1 cellular context compared by ENCODE assay signal in genomic region chr1:153928245-153928644, GRCh38.
TF ChIP-seq lines count a peak whose summit lies in the region.

No MANE protein-coding gene starts in this region.

TF ChIP-seq in SK-N-SH treated with all-trans-retinoic acid at 6 μM for 48 hours, 23 proteins besides CTCF, POLR2A, EP300 and RAD21 (continued from another document):
- TF ChIP-seq, protein P1, sequence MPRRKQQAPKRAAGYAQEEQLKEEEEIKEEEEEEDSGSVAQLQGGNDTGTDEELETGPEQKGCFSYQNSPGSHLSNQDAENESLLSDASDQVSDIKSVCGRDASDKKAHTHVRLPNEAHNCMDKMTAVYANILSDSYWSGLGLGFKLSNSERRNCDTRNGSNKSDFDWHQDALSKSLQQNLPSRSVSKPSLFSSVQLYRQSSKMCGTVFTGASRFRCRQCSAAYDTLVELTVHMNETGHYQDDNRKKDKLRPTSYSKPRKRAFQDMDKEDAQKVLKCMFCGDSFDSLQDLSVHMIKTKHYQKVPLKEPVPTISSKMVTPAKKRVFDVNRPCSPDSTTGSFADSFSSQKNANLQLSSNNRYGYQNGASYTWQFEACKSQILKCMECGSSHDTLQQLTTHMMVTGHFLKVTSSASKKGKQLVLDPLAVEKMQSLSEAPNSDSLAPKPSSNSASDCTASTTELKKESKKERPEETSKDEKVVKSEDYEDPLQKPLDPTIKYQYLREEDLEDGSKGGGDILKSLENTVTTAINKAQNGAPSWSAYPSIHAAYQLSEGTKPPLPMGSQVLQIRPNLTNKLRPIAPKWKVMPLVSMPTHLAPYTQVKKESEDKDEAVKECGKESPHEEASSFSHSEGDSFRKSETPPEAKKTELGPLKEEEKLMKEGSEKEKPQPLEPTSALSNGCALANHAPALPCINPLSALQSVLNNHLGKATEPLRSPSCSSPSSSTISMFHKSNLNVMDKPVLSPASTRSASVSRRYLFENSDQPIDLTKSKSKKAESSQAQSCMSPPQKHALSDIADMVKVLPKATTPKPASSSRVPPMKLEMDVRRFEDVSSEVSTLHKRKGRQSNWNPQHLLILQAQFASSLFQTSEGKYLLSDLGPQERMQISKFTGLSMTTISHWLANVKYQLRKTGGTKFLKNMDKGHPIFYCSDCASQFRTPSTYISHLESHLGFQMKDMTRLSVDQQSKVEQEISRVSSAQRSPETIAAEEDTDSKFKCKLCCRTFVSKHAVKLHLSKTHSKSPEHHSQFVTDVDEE (CRISPR knock-in tag; IDR thresholded peaks at IDR 0.05): no peak
- TF ChIP-seq TCF4 (CRISPR knock-in tag; IDR thresholded peaks at IDR 0.05; ENCODE audit: borderline replicate concordance): no peak
- TF ChIP-seq SNAI2 (CRISPR knock-in tag; IDR thresholded peaks at IDR 0.05): no peak
- TF ChIP-seq ESRRG (CRISPR knock-in tag; IDR thresholded peaks at IDR 0.05): no peak
